ENCODE assay signal across 29 cellular contexts in the genomic region with DNA sequence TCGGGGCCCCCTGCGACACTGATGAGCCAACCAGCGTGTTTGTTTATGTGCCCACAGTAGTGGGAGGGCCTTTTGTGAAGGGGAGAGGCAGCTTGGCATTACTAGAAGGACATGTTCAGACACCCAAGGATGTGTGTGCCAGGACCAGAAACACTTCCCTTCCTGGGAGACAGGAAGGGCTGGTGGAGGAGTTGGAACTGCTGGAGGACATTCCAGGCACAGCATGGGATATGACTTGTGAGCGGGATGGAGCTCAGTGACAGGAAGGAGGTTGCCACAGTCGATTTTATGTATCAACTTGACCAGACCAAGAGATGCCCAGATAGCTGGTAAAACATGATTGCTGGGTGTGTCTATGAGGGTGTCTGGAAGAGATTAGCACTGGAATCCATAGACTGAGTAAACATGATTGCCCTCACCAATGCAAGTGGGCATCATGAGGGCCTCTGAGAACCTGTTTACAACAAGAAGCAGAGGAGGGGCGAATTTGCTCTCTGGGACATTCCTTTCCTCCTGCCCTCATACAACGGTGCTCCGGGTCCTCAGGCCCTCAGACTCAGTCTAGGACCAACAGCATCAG.
"Had no signal": no experiment of that assay in that cellular context is flagged by ENCODE, and none has a peak within 500 bp of the region (broad histone marks: within the 10 kb centered on the region; RNA-seq: fewer than 3 reads in every experiment).

No MANE protein-coding gene starts in this region.

- H2AFZ ChIP-seq: hepatocyte had no signal

- ATAC-seq: activated CD4-positive, alpha-beta T cell treated with anti-CD3 and anti-CD28 coated beads for 36 hours; activated naive CD4-positive, alpha-beta T cell treated with anti-CD3 and anti-CD28 coated beads, Interleukin-2, amount 50 U/mL, for 72 hours; activated T-helper 17 cell treated with anti-CD3 and anti-CD28 coated beads, Interleukin-2, amount 50 U/mL, for 72 hours; left lung; natural killer cell; psoas muscle had no signal

- H3K4me2 ChIP-seq: hepatocyte had no signal

- H3K79me2 ChIP-seq: hepatocyte had no signal

- H3K27me3 ChIP-seq: hepatocyte, right atrium auricular region, stomach, suprapubic skin, tibial nerve, uterus had no signal

- H3K36me3 ChIP-seq: left lung, right atrium auricular region, stomach, suprapubic skin, tibial nerve, uterus had no signal

- DNase-seq: activated B cell treated with CpG ODN at 0.5 μM for 24 hours; activated CD4-positive, alpha-beta T cell treated with anti-CD3 and anti-CD28 coated beads for 36 hours; activated CD4-positive, alpha-beta T cell treated with anti-CD3 and anti-CD28 coated beads, Interleukin-2, amount 50 U/mL, for 4 hours; activated CD8-positive, alpha-beta memory T cell treated with anti-CD3 and anti-CD28 coated beads for 24 hours; activated CD8-positive, alpha-beta memory T cell treated with anti-CD3 and anti-CD28 coated beads, Interleukin-2, amount 50 U/mL, for 4 hours; activated T-cell treated with anti-CD3 and anti-CD28 coated beads, Interleukin-2, amount 50 U/mL, for 24 hours; aorta; central memory CD4-positive, alpha-beta T cell; effector memory CD4-positive, alpha-beta T cell; foreskin melanocyte; glutamatergic neuron; immature natural killer cell; kidney glomerular epithelial cell; left lung; midbrain; natural killer cell; psoas muscle; stimulated activated CD4-positive, alpha-beta T cell treated with anti-CD3 and anti-CD28 coated beads, Interleukin-12 subunit alpha, Interleukin-12 subunit beta, amount 100 ng/mL, for 4 hours; stimulated activated CD4-positive, alpha-beta T cell treated with anti-CD3 and anti-CD28 coated beads, Interleukin-4, amount 100 ng/mL, for 4 hours; stomach; uterus had no signal

- FAIRE-seq: colon had no signal

- H3K9me3 ChIP-seq: left lung, psoas muscle, right atrium auricular region, stomach, suprapubic skin, tibial nerve, uterus had no signal

- H3K27ac ChIP-seq: hepatocyte, left lung, psoas muscle, right atrium auricular region, stomach, suprapubic skin, tibial nerve, uterus had no signal

- H3K4me3 ChIP-seq: hepatocyte, left lung, lung, psoas muscle, right atrium auricular region, stomach, suprapubic skin, tibial nerve, uterus had no signal

- H3K4me1 ChIP-seq: right atrium auricular region, stomach, uterus had no signal
